Comparison of ENCODE assay signal across 33 cellular contexts in the genomic region with DNA sequence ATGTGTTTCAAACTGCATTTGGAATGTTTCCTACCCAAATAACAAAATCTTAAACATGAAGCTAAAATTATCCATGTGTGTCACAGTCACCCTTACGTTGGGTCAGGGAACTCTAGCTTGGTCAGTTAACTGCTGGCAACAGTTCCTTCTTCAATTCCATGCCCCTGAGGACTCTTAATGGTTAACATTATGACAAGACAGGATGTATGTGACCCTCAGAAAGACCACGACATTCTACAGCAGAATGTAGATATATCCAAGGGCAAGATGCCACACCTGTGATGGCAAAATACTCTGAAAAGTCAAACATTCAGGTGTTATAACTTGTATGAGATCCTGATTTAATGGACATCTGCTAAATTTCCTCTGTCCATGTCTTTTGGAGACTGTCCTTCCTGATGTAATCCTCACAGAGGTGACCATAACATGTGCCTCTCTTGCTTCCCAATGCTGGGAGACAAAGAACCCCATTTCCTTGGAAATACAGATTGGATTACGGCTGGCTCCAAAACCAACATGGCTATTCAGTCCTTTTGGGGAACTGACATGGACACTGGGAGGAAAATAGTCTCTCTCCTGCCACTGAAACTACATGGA.
"Had no signal": no experiment of that assay in that cellular context is flagged by ENCODE, and none has a peak within 500 bp of the region (broad histone marks: within the 10 kb centered on the region; RNA-seq: fewer than 3 reads in every experiment).

No MANE protein-coding gene starts in this region.

- H3K27ac ChIP-seq: adrenal gland, body of pancreas, epithelial cell of prostate, gastrocnemius medialis, heart left ventricle had no signal

- H3K27me3 Mint-ChIP-seq: activated naive CD8-positive, alpha-beta T cell treated with anti-CD3 and anti-CD28 coated beads, Interleukin-2, amount 50 U/mL, for 24 hours had no signal

- ATAC-seq: activated CD8-positive, alpha-beta T cell treated with anti-CD3 and anti-CD28 coated beads for 36 hours; activated naive CD8-positive, alpha-beta T cell treated with anti-CD3 and anti-CD28 coated beads, Interleukin-2, amount 50 U/mL, for 24 hours; body of pancreas; gastrocnemius medialis; heart left ventricle had no signal

- H3K4me1 Mint-ChIP-seq: activated naive CD4-positive, alpha-beta T cell treated with anti-CD3 and anti-CD28 coated beads, Interleukin-2, amount 50 U/mL, for 24 hours; activated naive CD8-positive, alpha-beta T cell treated with anti-CD3 and anti-CD28 coated beads for 36 hours; activated naive CD8-positive, alpha-beta T cell treated with anti-CD3 and anti-CD28 coated beads, Interleukin-2, amount 50 U/mL, for 24 hours had no signal

- H3K4me3 Mint-ChIP-seq: activated CD8-positive, alpha-beta T cell treated with anti-CD3 and anti-CD28 coated beads for 36 hours; activated naive CD4-positive, alpha-beta T cell treated with anti-CD3 and anti-CD28 coated beads for 36 hours; activated naive CD4-positive, alpha-beta T cell treated with anti-CD3 and anti-CD28 coated beads, Interleukin-2, amount 50 U/mL, for 24 hours; activated naive CD8-positive, alpha-beta T cell treated with anti-CD3 and anti-CD28 coated beads for 36 hours; activated naive CD8-positive, alpha-beta T cell treated with anti-CD3 and anti-CD28 coated beads, Interleukin-2, amount 50 U/mL, for 24 hours; activated T-helper 1 cell treated with anti-CD3 and anti-CD28 coated beads, Interleukin-12 subunit alpha, Interleukin-12 subunit beta, Interleukin-2, Interleukin-4 antibody, amounts not matched to agents 30 ng/mL and 10 ng/mL and 1 ng/mL, durations not matched to agents 14 hours and 24 hours and 36 hours had no signal

- H3K9me3 Mint-ChIP-seq: activated CD8-positive, alpha-beta T cell treated with anti-CD3 and anti-CD28 coated beads for 36 hours; activated naive CD4-positive, alpha-beta T cell treated with anti-CD3 and anti-CD28 coated beads for 36 hours; activated naive CD4-positive, alpha-beta T cell treated with anti-CD3 and anti-CD28 coated beads, Interleukin-2, amount 50 U/mL, for 24 hours; activated naive CD8-positive, alpha-beta T cell treated with anti-CD3 and anti-CD28 coated beads, Interleukin-2, amount 50 U/mL, for 24 hours; activated T-helper 1 cell treated with anti-CD3 and anti-CD28 coated beads, Interleukin-12 subunit alpha, Interleukin-12 subunit beta, Interleukin-2, Interleukin-4 antibody, amounts not matched to agents 30 ng/mL and 10 ng/mL and 1 ng/mL, durations not matched to agents 14 hours and 24 hours and 36 hours; activated T-helper 2 cell treated with anti-CD3 and anti-CD28 coated beads, Interferon-gamma antibody, Interleukin-2, Interleukin-4, amounts not matched to agents 10 μg/mL and 5 μg/mL and 100 μg/mL, durations not matched to agents 14 hours and 24 hours and 36 hours had no signal

- DNase-seq: activated CD4-positive, alpha-beta T cell treated with anti-CD3 and anti-CD28 coated beads for 4 hours; activated CD4-positive, alpha-beta T cell treated with anti-CD3 and anti-CD28 coated beads, Interleukin-2, amount 50 U/mL, for 1 hour; activated CD4-positive, alpha-beta T cell treated with anti-CD3 and anti-CD28 coated beads, Interleukin-2, amount 50 U/mL, for 48 hours; activated CD4-positive, CD25-positive, alpha-beta regulatory T cell; activated CD4-positive, CD25-positive, alpha-beta regulatory T cell treated with anti-CD3 and anti-CD28 coated beads, Interleukin-2, amount 50 U/mL, for 72 hours; activated CD8-positive, alpha-beta memory T cell treated with anti-CD3 and anti-CD28 coated beads for 24 hours; activated CD8-positive, alpha-beta T cell treated with anti-CD3 and anti-CD28 coated beads for 36 hours; activated effector memory CD4-positive, alpha-beta T cell treated with anti-CD3 and anti-CD28 coated beads, Interleukin-2, amount 50 U/mL, for 16 hours; activated naive CD4-positive, alpha-beta T cell treated with anti-CD3 and anti-CD28 coated beads for 36 hours; activated naive CD8-positive, alpha-beta T cell treated with anti-CD3 and anti-CD28 coated beads for 36 hours; activated naive CD8-positive, alpha-beta T cell treated with anti-CD3 and anti-CD28 coated beads, Interleukin-2, amount 50 U/mL, for 24 hours; activated T-cell treated with anti-CD3 and anti-CD28 coated beads, Interleukin-2, amount 50 U/mL, for 1 hour; activated T-cell treated with anti-CD3 and anti-CD28 coated beads, Interleukin-2, amount 50 U/mL, for 48 hours; adrenal gland; amygdala; aorta; body of pancreas; caudate nucleus; cortex of kidney; dermis blood vessel endothelial cell; effector CD4-positive, alpha-beta T cell; gastrocnemius medialis; glutamatergic neuron; heart left ventricle; T-helper 1 cell; T-helper 2 cell had no signal

- H3K4me3 ChIP-seq: adrenal gland, body of pancreas, gastrocnemius medialis, heart left ventricle had no signal

- FAIRE-seq: colon, endometrium, endothelial cell of umbilical vein had no signal

- H3K9me3 ChIP-seq: adrenal gland, body of pancreas, gastrocnemius medialis, heart left ventricle had no signal

- H3K4me1 ChIP-seq: adrenal gland, body of pancreas, gastrocnemius medialis, heart left ventricle had no signal

- H3K27ac Mint-ChIP-seq: activated CD8-positive, alpha-beta T cell treated with anti-CD3 and anti-CD28 coated beads for 36 hours; activated naive CD4-positive, alpha-beta T cell treated with anti-CD3 and anti-CD28 coated beads for 36 hours; activated naive CD4-positive, alpha-beta T cell treated with anti-CD3 and anti-CD28 coated beads, Interleukin-2, amount 50 U/mL, for 24 hours; activated naive CD8-positive, alpha-beta T cell treated with anti-CD3 and anti-CD28 coated beads, Interleukin-2, amount 50 U/mL, for 24 hours; activated T-helper 1 cell treated with anti-CD3 and anti-CD28 coated beads, Interleukin-12 subunit alpha, Interleukin-12 subunit beta, Interleukin-2, Interleukin-4 antibody, amounts not matched to agents 30 ng/mL and 10 ng/mL and 1 ng/mL, durations not matched to agents 14 hours and 24 hours and 36 hours; activated T-helper 2 cell treated with anti-CD3 and anti-CD28 coated beads, Interferon-gamma antibody, Interleukin-2, Interleukin-4, amounts not matched to agents 10 μg/mL and 5 μg/mL and 100 μg/mL, durations not matched to agents 14 hours and 24 hours and 36 hours had no signal

- H3K27me3 ChIP-seq: adrenal gland, body of pancreas, gastrocnemius medialis, heart left ventricle had no signal
